ENCODE assay signal across 10 cellular contexts in genomic region chr4:73438048-73438447, GRCh38. TPM values are rescaled to one million over a fixed set of nuclear protein-coding genes. Genes with fewer than 3 reads are reported as not detected.
"Had no signal": no experiment of that assay in that cellular context is flagged by ENCODE, and none has a peak within 500 bp of the region (broad histone marks: within the 10 kb centered on the region; RNA-seq: fewer than 3 reads in every experiment).

No MANE protein-coding gene starts in this region.

- DNase-seq: IMR-90, KBM-7, KG1 had no signal

- H3K27ac Mint-ChIP-seq: IgD-negative memory B cell had no signal

- H3K4me3 ChIP-seq: K562 had no signal

- H3K4me3 Mint-ChIP-seq: IgD-negative memory B cell had no signal

- H3K4me1 Mint-ChIP-seq: IgD-negative memory B cell had no signal

- H3K27ac ChIP-seq: HL-60, KMS-11 had no signal

- H3K4me2 ChIP-seq: KMS-11 had no signal

- FAIRE-seq: HTR-8/SVneo, K562 had no signal

- H3K9ac ChIP-seq: KMS-11 had no signal

- ATAC-seq: K562 had no signal

RNA-seq across cellular contexts. Expression of gene AFP, which starts 2.0 kb away (rescaled TPM):
- total RNA-seq: HT-29 had no signal
- polyA plus RNA-seq: IgD-negative memory B cell had no signal

RNA-seq across cellular contexts. Expression of gene ALB, which starts 34.0 kb away (rescaled TPM):
- total RNA-seq: HT-29, IMR-90 had no signal
- polyA plus RNA-seq: IgD-negative memory B cell, IMR-90 had no signal

RNA-seq across cellular contexts. Expression of gene AFM, which starts 43.5 kb away (rescaled TPM):
- total RNA-seq: HT-29, HT1080, IMR-90 had no signal
- polyA plus RNA-seq: IgD-negative memory B cell, IMR-90 had no signal
